11 cellular contexts compared by ENCODE assay signal in genomic region chr14:102209224-102209966, GRCh38.
DNase-seq lines count a peak whose midpoint lies in the region; ATAC-seq, FAIRE-seq and TF ChIP-seq lines count a peak whose summit lies in the region.
"Had no signal": no experiment of that assay in that cellular context is flagged by ENCODE, and none has a peak within 500 bp of the region (broad histone marks: within the 10 kb centered on the region; RNA-seq: fewer than 3 reads in every experiment).

No MANE protein-coding gene starts in this region.

- FAIRE-seq in GM19239 (lab: Jason Lieb, UNC), result no peak

- H3K9me3 ChIP-seq in liver (ENCODE audit: control insufficient read depth in 4 of 4, low read length in 3 of 4) (no peaks in the 10 kb centered on the region), SJCRH30 (replicated peaks) (no peaks in the 10 kb centered on the region)

- DNase-seq in stimulated activated naive CD8-positive, alpha-beta T cell treated with anti-CD3 and anti-CD28 coated beads, Interleukin-15, amount 100 ng/mL, for 72 hours, result no peak
- DNase-seq in choroid plexus epithelial cell (ENCODE audit: low read depth), result peak; percentile 46
- DNase-seq in GM19239 (ENCODE audit: insufficient read length, low spot score), result no peak
- no peak for DNase-seq in NCI-H146 treated with DMSO at 0.1 percent for 48 hours (lab: John Stamatoyannopoulos, UW; ENCODE audit: unreplicated experiment)
- DNase-seq in DMS153 (lab: John Stamatoyannopoulos, UW), result no peak
- DNase-seq in SJCRH30, result no peak
- DNase-seq: activated CD4-positive, alpha-beta T cell treated with anti-CD3 and anti-CD28 coated beads for 4 hours; CD4-positive, alpha-beta memory T cell; NCI-H1092 had no signal

- H3K4me1 Mint-ChIP-seq in stimulated activated naive CD8-positive, alpha-beta T cell treated with anti-CD3 and anti-CD28 coated beads, Interleukin-15, Interleukin-2, amounts not matched to agents 100 ng/mL and 50 ng/mL, for 24 hours (ENCODE audit: low read depth), result peaks cover 8% of the 10 kb centered on the region
- peaks cover 7% of the 10 kb centered on the region for H3K4me1 Mint-ChIP-seq in stimulated activated naive CD8-positive, alpha-beta T cell treated with anti-CD3 and anti-CD28 coated beads, Interleukin-15, amount 100 ng/mL, for 72 hours

- peak; percentile 66 to 78 for TF ChIP-seq RAD21 in liver (IDR thresholded peaks at IDR 0.05)

- H3K4me3 Mint-ChIP-seq in stimulated activated naive CD8-positive, alpha-beta T cell treated with anti-CD3 and anti-CD28 coated beads, Interleukin-15, Interleukin-2, amounts not matched to agents 100 ng/mL and 50 ng/mL, for 24 hours, result no peak overlapping the region
- H3K4me3 Mint-ChIP-seq in stimulated activated naive CD8-positive, alpha-beta T cell treated with anti-CD3 and anti-CD28 coated beads, Interleukin-15, amount 100 ng/mL, for 72 hours, result no peak overlapping the region
- H3K4me3 Mint-ChIP-seq: CD4-positive, alpha-beta memory T cell had no signal

- TF ChIP-seq CTCF in choroid plexus epithelial cell (conservative IDR thresholded peaks at IDR 0.05; ENCODE audit: low read depth, low read length) (peak; percentile 54), liver (IDR thresholded peaks at IDR 0.05; ENCODE audit: low read depth, low read length, missing input control) (peak; percentile 45)

- no peaks in the 10 kb centered on the region for H3K9me3 Mint-ChIP-seq in stimulated activated naive CD8-positive, alpha-beta T cell treated with anti-CD3 and anti-CD28 coated beads, Interleukin-15, Interleukin-2, amounts not matched to agents 100 ng/mL and 50 ng/mL, for 24 hours
- no peaks in the 10 kb centered on the region for H3K9me3 Mint-ChIP-seq in stimulated activated naive CD8-positive, alpha-beta T cell treated with anti-CD3 and anti-CD28 coated beads, Interleukin-15, amount 100 ng/mL, for 72 hours
- H3K9me3 Mint-ChIP-seq: CD4-positive, alpha-beta memory T cell had no signal

- no peaks in the 10 kb centered on the region for H3K27me3 Mint-ChIP-seq in stimulated activated naive CD8-positive, alpha-beta T cell treated with anti-CD3 and anti-CD28 coated beads, Interleukin-15, Interleukin-2, amounts not matched to agents 100 ng/mL and 50 ng/mL, for 24 hours
- no peaks in the 10 kb centered on the region for H3K27me3 Mint-ChIP-seq in stimulated activated naive CD8-positive, alpha-beta T cell treated with anti-CD3 and anti-CD28 coated beads, Interleukin-15, amount 100 ng/mL, for 72 hours
- H3K27me3 Mint-ChIP-seq: CD4-positive, alpha-beta memory T cell had no signal

- H3K27me3 ChIP-seq in liver (ENCODE audit: control insufficient read depth in 4 of 4, insufficient read depth in 4 of 4, low read length in 3 of 4), result no peaks in the 10 kb centered on the region
- H3K27me3 ChIP-seq in SJCRH30, result no peaks in the 10 kb centered on the region

- no peak overlapping the region for H3K4me3 ChIP-seq in choroid plexus epithelial cell (ENCODE audit: low read depth, low read length)
- H3K4me3 ChIP-seq in liver (ENCODE audit: low read depth in 1 of 3, low read length in 3 of 3), result no peak overlapping the region
- H3K4me3 ChIP-seq in SJCRH30, result no peak overlapping the region

- H3K4me1 ChIP-seq in liver (ENCODE audit: control insufficient read depth in 4 of 4, insufficient read depth in 4 of 4, low read length in 3 of 4) (peaks cover 0 to 3% (median 0%) of the 10 kb centered on the region in 4 donors), SJCRH30 (no peaks in the 10 kb centered on the region)

- H3K36me3 Mint-ChIP-seq in stimulated activated naive CD8-positive, alpha-beta T cell treated with anti-CD3 and anti-CD28 coated beads, Interleukin-15, Interleukin-2, amounts not matched to agents 100 ng/mL and 50 ng/mL, for 24 hours (ENCODE audit: low read depth), result peaks cover 36% of the 10 kb centered on the region

- H3K36me3 ChIP-seq in liver (ENCODE audit: control insufficient read depth in 4 of 4, insufficient read depth in 3 of 4, low read depth in 1 of 4, low read length in 3 of 4) (peaks cover 0 to 12% (median 7%) of the 10 kb centered on the region in 4 donors), SJCRH30 (peaks cover 13% of the 10 kb centered on the region)

- no peak overlapping the region for H3K27ac ChIP-seq in liver (ENCODE audit: low read depth in 1 of 2, low read length in 2 of 2)
- H3K27ac ChIP-seq in SJCRH30, result no peak overlapping the region

- 59% methylated on average over 19 of the region's 19 CpGs for WGBS in liver

- no peak overlapping the region for H3K9ac ChIP-seq in liver (ENCODE audit: low read depth in 1 of 2, low read length in 2 of 2)

- H3K27ac Mint-ChIP-seq in stimulated activated naive CD8-positive, alpha-beta T cell treated with anti-CD3 and anti-CD28 coated beads, Interleukin-15, Interleukin-2, amounts not matched to agents 100 ng/mL and 50 ng/mL, for 24 hours, result peak overlapping the region; percentile 14
- H3K27ac Mint-ChIP-seq in stimulated activated naive CD8-positive, alpha-beta T cell treated with anti-CD3 and anti-CD28 coated beads, Interleukin-15, amount 100 ng/mL, for 72 hours, result no peak overlapping the region

- no peak for ATAC-seq in stimulated activated naive CD8-positive, alpha-beta T cell treated with anti-CD3 and anti-CD28 coated beads, Interleukin-15, amount 100 ng/mL, for 72 hours

TF ChIP-seq in liver, 16 proteins besides CTCF, POLR2A, EP300 and RAD21:
- no peak for TF ChIP-seq FOXA1 (IDR thresholded peaks at IDR 0.05)
- no peak for TF ChIP-seq TAF1 (conservative IDR thresholded peaks at IDR 0.05)
- no peak for TF ChIP-seq JUND (IDR thresholded peaks at IDR 0.05)
- no peak for TF ChIP-seq REST (IDR thresholded peaks at IDR 0.05)
- TF ChIP-seq HNF4A (conservative IDR thresholded peaks at IDR 0.05), result no peak
- peak; percentile 8 for TF ChIP-seq FOXA2 (IDR thresholded peaks at IDR 0.05)
- TF ChIP-seq ZBTB33 (IDR thresholded peaks at IDR 0.05), result no peak
- TF ChIP-seq HNF4G (IDR thresholded peaks at IDR 0.05), result no peak
- TF ChIP-seq YY1 (IDR thresholded peaks at IDR 0.05), result peak; percentile 37
- no peak for TF ChIP-seq EGR1 (IDR thresholded peaks at IDR 0.05; ENCODE audit: low read depth in 2 of 2)
- TF ChIP-seq RXRA (IDR thresholded peaks at IDR 0.05), result peak; percentile 46 to 64
- TF ChIP-seq NR2F2 (IDR thresholded peaks at IDR 0.05), result peak; percentile 59
- no peak for TF ChIP-seq ATF3 (IDR thresholded peaks at IDR 0.05)
- no peak for TF ChIP-seq MAX (IDR thresholded peaks at IDR 0.05)
- no peak for TF ChIP-seq GABPA (IDR thresholded peaks at IDR 0.05 in 1 of 2, conservative IDR thresholded peaks at IDR 0.05 in 1 of 2)
- TF ChIP-seq SP1 (IDR thresholded peaks at IDR 0.05), result peak; percentile 4
